ENCODE assay signal across 8 cellular contexts in genomic region chr3:66998899-66999235, GRCh38. TPM values are rescaled to one million over a fixed set of nuclear protein-coding genes. Genes with fewer than 3 reads are reported as not detected.
DNase-seq lines count a peak whose midpoint lies in the region; ATAC-seq, FAIRE-seq and TF ChIP-seq lines count a peak whose summit lies in the region.

No MANE protein-coding gene starts in this region.

- intact Hi-C loops in A673 (cut with micrococcal nuclease; ENCODE audit: unreplicated experiment) (no loop called here), mammary epithelial cell (cut with micrococcal nuclease) (loop anchor here (5.0 kb wide), 1 partner anchor 108 kb away; no protein-coding TSS in a partner anchor)

- H3K4me3 ChIP-seq in A673 (ENCODE audit: low read depth, low read length, poor library complexity, severe bottlenecking) (peak overlapping the region; percentile 61), HUES6 (ENCODE audit: low read depth, low read length) (peak overlapping the region; percentile 82), mammary epithelial cell (replicated peaks in 1 of 3; ENCODE audit: insufficient read depth in 1 of 3, low read depth in 2 of 3, low read length in 3 of 3) (peak overlapping the region; percentile 62 to 82 (median 80)), mucosa of stomach (ENCODE audit: low read length) (peak overlapping the region; percentile 2)

- ATAC-seq in GM19395 (IDR thresholded peaks at IDR 0.05; ENCODE audit: unreplicated experiment) (no peak), GM21717 (IDR thresholded peaks at IDR 0.05; ENCODE audit: unreplicated experiment) (no peak)

- in situ Hi-C loops in mammary epithelial cell (cut with MboI; ENCODE audit: low sequenced_read_pairs in 2 of 2), result loop anchor here in 1 of 2 donors (25.0 kb wide), 1 partner anchor 1888 kb away; no protein-coding TSS in a partner anchor

- peak overlapping the region; percentile 61 for H3K9ac ChIP-seq in HUES6 (ENCODE audit: low read length)
- H3K9ac ChIP-seq in mammary epithelial cell (ENCODE audit: insufficient read depth, low read length), result peak overlapping the region; percentile 62
- peak overlapping the region; percentile 31 for H3K9ac ChIP-seq in mucosa of stomach (ENCODE audit: low read length)

- H3K4me2 ChIP-seq in mammary epithelial cell (ENCODE audit: insufficient read depth, low read depth, low read length), result peak overlapping the region; percentile 93

- no peak for FAIRE-seq in RCC 7860 (lab: Jason Lieb, UNC)

- dilution Hi-C loops in mammary epithelial cell (cut with HindIII; ENCODE audit: low sequenced_read_pairs), result no loop called here

- TF ChIP-seq CTCF in A673 (conservative IDR thresholded peaks at IDR 0.05; ENCODE audit: low read depth, low read length) (no peak), mammary epithelial cell (conservative IDR thresholded peaks at IDR 0.05 in 1 of 2, IDR thresholded peaks at IDR 0.05 in 1 of 2; ENCODE audit: extremely low read depth in 1 of 2, insufficient read depth in 1 of 2, low read depth in 1 of 2, low read length in 2 of 2) (no peak)

- H3K79me2 ChIP-seq in mammary epithelial cell (ENCODE audit: insufficient read depth, low read length), result peaks cover 21% of the 10 kb centered on the region

- H3K4me1 ChIP-seq in A673 (ENCODE audit: insufficient read depth, low read length, poor library complexity, severe bottlenecking) (no peaks in the 10 kb centered on the region), HUES6 (ENCODE audit: control insufficient read depth, insufficient read depth, low read length) (no peaks in the 10 kb centered on the region), mammary epithelial cell (ENCODE audit: insufficient read depth, low read length) (peaks cover 23% of the 10 kb centered on the region), mucosa of stomach (ENCODE audit: control insufficient read depth, insufficient read depth, low read length) (peaks cover 6% of the 10 kb centered on the region)

- peak overlapping the region; percentile 96 for H2AFZ ChIP-seq in mammary epithelial cell (ENCODE audit: low read depth, low read length)

- CTCF ChIA-PET in A673 (lab: Charles Lee) (no interaction called here), mammary epithelial cell (lab: Charles Lee; ENCODE audit: low non-redundant PET) (interaction anchor here (1.4 kb wide), 1 partner anchor 115 kb away, joined by 5 read pairs; no protein-coding TSS in a partner anchor)

- POLR2A ChIA-PET in A673 (lab: Charles Lee; ENCODE audit: low non-redundant PET), result no interaction called here

- H3K27me3 ChIP-seq in A673 (replicated peaks; ENCODE audit: insufficient read depth, low read depth, low read length, poor library complexity), result peaks cover 7% of the 10 kb centered on the region
- 0 out of 2 replicates have a peak, but pooled peaks cover 3% of the 10 kb centered on the region for H3K27me3 ChIP-seq in HUES6 (ENCODE audit: control insufficient read depth, insufficient read depth, low read length)
- H3K27me3 ChIP-seq in mammary epithelial cell (ENCODE audit: insufficient read depth, low read length), result no peaks in the 10 kb centered on the region
- no peaks in the 10 kb centered on the region for H3K27me3 ChIP-seq in mucosa of stomach (ENCODE audit: control insufficient read depth, insufficient read depth, low read length)

- no peaks in the 10 kb centered on the region for H3K9me3 ChIP-seq in A673 (ENCODE audit: low read depth, low read length, poor library complexity, severe bottlenecking)
- no peaks in the 10 kb centered on the region for H3K9me3 ChIP-seq in HUES6 (ENCODE audit: control insufficient read depth, insufficient read depth, low read depth, low read length)
- no peaks in the 10 kb centered on the region for H3K9me3 ChIP-seq in mammary epithelial cell (replicated peaks; ENCODE audit: insufficient read depth, low read length)
- H3K9me3 ChIP-seq in mucosa of stomach (ENCODE audit: control insufficient read depth, low read length), result no peaks in the 10 kb centered on the region

- DNase-seq in A673 (ENCODE audit: low spot score) (peak; percentile 4), mammary epithelial cell (peak; percentile 33), NCI-H748 (lab: John Stamatoyannopoulos, UW; ENCODE audit: unreplicated experiment) (no peak), RCC 7860 (ENCODE audit: low spot score) (no peak)

- H3K36me3 ChIP-seq in A673 (ENCODE audit: insufficient read depth, low read length, poor library complexity, severe bottlenecking), result no peaks in the 10 kb centered on the region
- H3K36me3 ChIP-seq in HUES6 (ENCODE audit: control insufficient read depth, insufficient read depth, low read length), result peaks cover 9% of the 10 kb centered on the region
- H3K36me3 ChIP-seq in mammary epithelial cell (ENCODE audit: insufficient read depth, low read length), result no peaks in the 10 kb centered on the region
- no peaks in the 10 kb centered on the region for H3K36me3 ChIP-seq in mucosa of stomach (ENCODE audit: control insufficient read depth, insufficient read depth, low read length)

- H3K27ac ChIP-seq in A673 (ENCODE audit: low read depth, low read length, poor library complexity, severe bottlenecking) (no peak overlapping the region), HUES6 (ENCODE audit: low read depth, low read length) (no peak overlapping the region), mammary epithelial cell (ENCODE audit: insufficient read depth, low read depth, low read length) (peak overlapping the region; percentile 49)

- WGBS in mammary epithelial cell (ENCODE audit: low coverage, missing lambda C conversion rate), result under 1% methylated on average over 8 of the region's 10 CpGs

- H4K20me1 ChIP-seq in mammary epithelial cell (ENCODE audit: insufficient read depth, low read length), result no peaks in the 10 kb centered on the region

- BruUV-seq in A673 (replicated peaks; lab: Mats Ljungman, UMichigan), result no TSS peak
- no TSS peak for BruUV-seq in mammary epithelial cell (replicated peaks; lab: Mats Ljungman, UMichigan)

RNA-seq across cellular contexts. Expression of gene KBTBD8, which starts 0.8 kb away (rescaled TPM):
- 1.7 and 2.0 TPM in 2 replicates for total RNA-seq in A673 (2021)
- total RNA-seq in mammary epithelial cell, result 1 to 10 TPM; 3.5 to 3.7 TPM
- polyA plus RNA-seq in mammary epithelial cell, result 1.5 TPM
- 3.5 TPM for polyA minus RNA-seq in mammary epithelial cell

Comparison
In these comparisons a context has a peak if more than half of its experiments do, and no peak if none do; other contexts are left out.
1. DNase-seq: peak in A673 (single experiment) and mammary epithelial cell (single experiment); none in NCI-H748 (single experiment) and RCC 7860 (single experiment).
2. H3K4me3 ChIP-seq: peak in every context shown above with its lines; median percentile 82 in HUES6; 80 in mammary epithelial cell; 61 in A673; 2 in mucosa of stomach.
3. Peak in every context shown above with its lines, with median percentiles within 50 percentile points of each other: H3K9ac ChIP-seq.